Comparison of ENCODE assay signal across 30 cellular contexts in the genomic region with DNA sequence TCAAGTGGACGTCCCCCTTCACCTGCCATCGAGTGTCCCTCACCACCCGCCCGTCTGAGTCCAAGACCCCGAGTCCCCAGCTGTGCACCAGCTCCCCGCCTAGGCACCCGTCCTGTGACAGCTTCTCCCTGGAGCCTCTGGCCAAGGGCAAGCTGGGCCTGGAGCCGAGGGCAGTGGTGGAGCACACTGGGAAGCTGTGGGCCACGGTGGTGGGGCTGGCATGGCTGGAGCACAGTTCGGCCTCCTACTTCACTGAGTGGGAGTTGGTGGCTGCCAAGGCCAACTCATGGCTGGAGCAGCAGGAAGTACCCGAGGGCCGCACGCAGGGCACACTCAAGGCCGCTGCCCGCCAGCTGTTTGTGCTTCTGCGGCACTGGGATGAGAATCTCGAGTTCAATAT.
"Had no signal": no experiment of that assay in that cellular context is flagged by ENCODE, and none has a peak within 500 bp of the region (broad histone marks: within the 10 kb centered on the region; RNA-seq: fewer than 3 reads in every experiment).

No MANE protein-coding gene starts in this region.

- DNase-seq: activated B cell treated with CpG ODN at 0.5 μM for 24 hours; activated CD4-positive, alpha-beta memory T cell treated with anti-CD3 and anti-CD28 coated beads for 36 hours; activated CD4-positive, alpha-beta T cell treated with anti-CD3 and anti-CD28 coated beads for 4 hours; activated CD4-positive, alpha-beta T cell treated with anti-CD3 and anti-CD28 coated beads, Interleukin-2, amount 50 U/mL, for 1 hour; activated CD4-positive, CD25-positive, alpha-beta regulatory T cell treated with anti-CD3 and anti-CD28 coated beads, Interleukin-2, amount 50 U/mL, for 72 hours; activated CD8-positive, alpha-beta memory T cell treated with anti-CD3 and anti-CD28 coated beads, Interleukin-2, amount 50 U/mL, for 4 hours; activated naive CD4-positive, alpha-beta T cell; activated naive CD4-positive, alpha-beta T cell treated with anti-CD3 and anti-CD28 coated beads, Interleukin-2, amount 50 U/mL, for 16 hours; activated naive CD8-positive, alpha-beta T cell treated with anti-CD3 and anti-CD28 coated beads for 36 hours; activated T-cell treated with anti-CD3 and anti-CD28 coated beads for 4 hours; activated T-cell treated with anti-CD3 and anti-CD28 coated beads, Interleukin-2, amount 50 U/mL, for 4 hours; amygdala; NCI-H1092 treated with DMSO at 0.1 percent for 48 hours; NCI-H1417; NCI-H146; NCI-H187; NCI-H2029 treated with DMSO at 0.1 percent for 48 hours; NCI-H2107; NCI-H510A; NCI-H526; NCI-H748 treated with DMSO at 0.1 percent for 48 hours; NK-92 treated with Interleukin-12 subunit alpha and Interleukin-12 subunit beta, amount 100 ng/mL, for 24 hours; SHP77 treated with DMSO at 0.1 percent for 48 hours; T-cell; T-helper 17 cell had no signal

- H3K36me3 ChIP-seq: ascending aorta, cardiac muscle cell had no signal

- H3K9ac ChIP-seq: KMS-11 had no signal

- ATAC-seq: activated T-cell treated with anti-CD3 and anti-CD28 coated beads, Interleukin-2, amount 50 U/mL, for 4 hours; Panc1; SK-N-SH treated with all-trans-retinoic acid at 6 μM for 48 hours; T-cell; T-helper 17 cell had no signal

- H3K4me2 ChIP-seq: KMS-11 had no signal

- H3K4me1 ChIP-seq: ascending aorta had no signal

- H3K9me3 ChIP-seq: ascending aorta had no signal

- H3K27ac ChIP-seq: ascending aorta, cardiac muscle cell, KMS-11 had no signal

- H3K27me3 ChIP-seq: ascending aorta had no signal

- H3K4me3 ChIP-seq: ascending aorta, cardiac muscle cell had no signal
